In the genomic region with DNA sequence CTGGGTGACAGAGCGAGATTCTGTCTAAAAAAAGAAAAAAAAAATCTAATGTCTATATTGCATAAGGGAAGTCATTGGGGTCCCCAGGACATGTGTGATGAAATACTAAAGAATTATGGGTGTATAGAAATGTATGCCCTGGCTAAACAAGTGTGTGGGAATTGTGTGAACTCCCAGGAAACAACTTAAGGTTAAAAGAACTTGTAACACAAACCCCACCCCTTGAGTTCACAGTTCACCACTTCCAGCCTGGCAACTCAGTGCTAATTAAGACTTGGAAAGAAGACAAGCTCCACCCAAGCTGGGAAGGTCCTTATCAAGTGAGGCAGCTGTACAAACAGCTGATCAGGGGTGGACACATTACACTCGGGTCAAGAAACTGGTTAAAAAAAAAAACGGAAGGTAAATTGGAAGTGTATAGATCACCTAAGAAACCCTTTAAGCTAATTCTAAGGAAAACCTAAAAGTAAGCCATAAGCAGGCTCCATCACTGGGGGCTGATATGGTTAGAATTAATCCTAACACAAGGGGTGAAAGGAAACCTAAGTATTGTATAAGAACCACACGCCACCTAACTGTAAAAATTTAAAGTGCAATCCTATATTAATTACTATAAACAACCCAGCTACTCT, we compare ENCODE assay signal across 1 cellular context.
TF ChIP-seq lines count a peak whose summit lies in the region.

No MANE protein-coding gene starts in this region.

TF ChIP-seq in K562, 482 proteins besides CTCF, POLR2A, EP300 and RAD21 (continued from another document and continues in another):
- TF ChIP-seq HOXB6 (CRISPR knock-in tag; IDR thresholded peaks at IDR 0.05; ENCODE audit: borderline replicate concordance) (no peak), SMC3 (conservative IDR thresholded peaks at IDR 0.05; ENCODE audit: insufficient read depth, low read depth, low read length) (no peak), SMAD3 (CRISPR knock-in tag; conservative IDR thresholded peaks at IDR 0.05) (no peak), HDAC2 (IDR thresholded peaks at IDR 0.05) (peak; percentile 81), ZKSCAN1 (IDR thresholded peaks at IDR 0.05; ENCODE audit: low read depth, low read length) (peak; percentile 59), HDAC1 (IDR thresholded peaks at IDR 0.05) (peak in 1 of 2 experiments; percentile 92; a peak in 3 of 4 replicates), ZNF217 (CRISPR knock-in tag; IDR thresholded peaks at IDR 0.05) (no peak), POLR2AphosphoS2 (IDR thresholded peaks at IDR 0.05; ENCODE audit: low read length) (no peak), E2F3 (CRISPR knock-in tag; IDR thresholded peaks at IDR 0.05) (no peak), BRD9 (IDR thresholded peaks at IDR 0.05; ENCODE audit: low read depth, partially characterized antibody) (peak; percentile 32), CREB1 (IDR thresholded peaks at IDR 0.05) (no peak; the same call in 1 of the 2 replicates), CREB1 (CRISPR knock-in tag; IDR thresholded peaks at IDR 0.05) (no peak), POLR2G (IDR thresholded peaks at IDR 0.05; ENCODE audit: low read depth, low read length) (no peak), PPARD (CRISPR knock-in tag; IDR thresholded peaks at IDR 0.05) (no peak), LCOR (CRISPR knock-in tag; IDR thresholded peaks at IDR 0.05) (peak; percentile 58; the same call in 1 of the 2 replicates), TEAD4 (IDR thresholded peaks at IDR 0.05; ENCODE audit: low read length) (peak; percentile 90), TEAD4 (CRISPR knock-in tag; IDR thresholded peaks at IDR 0.05; ENCODE audit: borderline replicate concordance) (no peak), TRIM24 (IDR thresholded peaks at IDR 0.05) (peak; percentile 58 to 67; a peak in 3 of 4 replicates), TAL1 (IDR thresholded peaks at IDR 0.05) (peak; percentile 90), PTTG1 (tag; IDR thresholded peaks at IDR 0.05; ENCODE audit: low read depth) (no peak), MED1 (CRISPR knock-in tag; IDR thresholded peaks at IDR 0.05; ENCODE audit: borderline replicate concordance) (no peak), ZNF644 (tag; IDR thresholded peaks at IDR 0.05; ENCODE audit: low read depth) (no peak), RFX7 (CRISPR knock-in tag; IDR thresholded peaks at IDR 0.05) (no peak), NFXL1 (CRISPR knock-in tag; IDR thresholded peaks at IDR 0.05) (no peak), NCOA6 (IDR thresholded peaks at IDR 0.05) (no peak), ZNF140 (CRISPR knock-in tag; IDR thresholded peaks at IDR 0.05) (no peak), POLR2AphosphoS5 (IDR thresholded peaks at IDR 0.05; ENCODE audit: control insufficient read depth, insufficient read depth, low read depth, low read length) (peak; percentile 82), SRSF7 (optimal IDR thresholded peaks at IDR 0.05; ENCODE audit: low read depth, low read length) (no peak), EHMT2 (IDR thresholded peaks at IDR 0.05) (peak; percentile 43; the same call in 1 of the 2 replicates), CREM (IDR thresholded peaks at IDR 0.05; ENCODE audit: low read depth) (no peak), PURB (CRISPR knock-in tag; IDR thresholded peaks at IDR 0.05; ENCODE audit: low read depth) (no peak), ZNF143 (CRISPR knock-in tag; IDR thresholded peaks at IDR 0.05) (no peak), SMAD4 (CRISPR knock-in tag; conservative IDR thresholded peaks at IDR 0.05) (0 out of 2 replicates have a peak, but pooled peaks have one; percentile 45), GATA2 (CRISPR knock-in tag; IDR thresholded peaks at IDR 0.05) (peak; percentile 85), MTF1 (CRISPR knock-in tag; IDR thresholded peaks at IDR 0.05; ENCODE audit: borderline replicate concordance) (no peak), MAFG (tag; conservative IDR thresholded peaks at IDR 0.05) (no peak), NR3C1 (CRISPR knock-in tag; IDR thresholded peaks at IDR 0.05) (no peak), KDM1A (IDR thresholded peaks at IDR 0.05) (0 out of 4 replicates have a peak, but pooled peaks have one; percentile 22 to 30), NR2C2 (CRISPR knock-in tag; IDR thresholded peaks at IDR 0.05) (peak; percentile 78), NR2C2 (tag; IDR thresholded peaks at IDR 0.05) (peak; percentile 96), NUFIP1 (IDR thresholded peaks at IDR 0.05; ENCODE audit: partially characterized antibody) (no peak), MTA2 (IDR thresholded peaks at IDR 0.05; ENCODE audit: low read depth) (peak; percentile 90), ZNF668 (CRISPR knock-in tag; IDR thresholded peaks at IDR 0.05) (no peak), FOXM1 (IDR thresholded peaks at IDR 0.05; ENCODE audit: low read depth) (peak; percentile 71; the same call in 1 of the 2 replicates), FOXM1 (CRISPR knock-in tag; IDR thresholded peaks at IDR 0.05; ENCODE audit: low read depth) (no peak)
- TF ChIP-seq, protein P1, sequence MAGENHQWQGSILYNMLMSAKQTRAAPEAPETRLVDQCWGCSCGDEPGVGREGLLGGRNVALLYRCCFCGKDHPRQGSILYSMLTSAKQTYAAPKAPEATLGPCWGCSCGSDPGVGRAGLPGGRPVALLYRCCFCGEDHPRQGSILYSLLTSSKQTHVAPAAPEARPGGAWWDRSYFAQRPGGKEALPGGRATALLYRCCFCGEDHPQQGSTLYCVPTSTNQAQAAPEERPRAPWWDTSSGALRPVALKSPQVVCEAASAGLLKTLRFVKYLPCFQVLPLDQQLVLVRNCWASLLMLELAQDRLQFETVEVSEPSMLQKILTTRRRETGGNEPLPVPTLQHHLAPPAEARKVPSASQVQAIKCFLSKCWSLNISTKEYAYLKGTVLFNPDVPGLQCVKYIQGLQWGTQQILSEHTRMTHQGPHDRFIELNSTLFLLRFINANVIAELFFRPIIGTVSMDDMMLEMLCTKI (IDR thresholded peaks at IDR 0.05; ENCODE audit: partially characterized antibody) = no peak
- TF ChIP-seq, protein P2, sequence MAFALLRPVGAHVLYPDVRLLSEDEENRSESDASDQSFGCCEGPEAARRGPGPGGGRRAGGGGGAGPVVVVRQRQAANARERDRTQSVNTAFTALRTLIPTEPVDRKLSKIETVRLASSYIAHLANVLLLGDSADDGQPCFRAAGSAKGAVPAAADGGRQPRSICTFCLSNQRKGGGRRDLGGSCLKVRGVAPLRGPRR (CRISPR knock-in tag; IDR thresholded peaks at IDR 0.05) = no peak
- TF ChIP-seq, protein P3, sequence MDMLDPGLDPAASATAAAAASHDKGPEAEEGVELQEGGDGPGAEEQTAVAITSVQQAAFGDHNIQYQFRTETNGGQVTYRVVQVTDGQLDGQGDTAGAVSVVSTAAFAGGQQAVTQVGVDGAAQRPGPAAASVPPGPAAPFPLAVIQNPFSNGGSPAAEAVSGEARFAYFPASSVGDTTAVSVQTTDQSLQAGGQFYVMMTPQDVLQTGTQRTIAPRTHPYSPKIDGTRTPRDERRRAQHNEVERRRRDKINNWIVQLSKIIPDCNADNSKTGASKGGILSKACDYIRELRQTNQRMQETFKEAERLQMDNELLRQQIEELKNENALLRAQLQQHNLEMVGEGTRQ (CRISPR knock-in tag; IDR thresholded peaks at IDR 0.05) = no peak
- TF ChIP-seq, protein P4, sequence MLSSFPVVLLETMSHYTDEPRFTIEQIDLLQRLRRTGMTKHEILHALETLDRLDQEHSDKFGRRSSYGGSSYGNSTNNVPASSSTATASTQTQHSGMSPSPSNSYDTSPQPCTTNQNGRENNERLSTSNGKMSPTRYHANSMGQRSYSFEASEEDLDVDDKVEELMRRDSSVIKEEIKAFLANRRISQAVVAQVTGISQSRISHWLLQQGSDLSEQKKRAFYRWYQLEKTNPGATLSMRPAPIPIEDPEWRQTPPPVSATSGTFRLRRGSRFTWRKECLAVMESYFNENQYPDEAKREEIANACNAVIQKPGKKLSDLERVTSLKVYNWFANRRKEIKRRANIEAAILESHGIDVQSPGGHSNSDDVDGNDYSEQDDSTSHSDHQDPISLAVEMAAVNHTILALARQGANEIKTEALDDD (IDR thresholded peaks at IDR 0.05) = peak; percentile 92
- TF ChIP-seq, protein P5, sequence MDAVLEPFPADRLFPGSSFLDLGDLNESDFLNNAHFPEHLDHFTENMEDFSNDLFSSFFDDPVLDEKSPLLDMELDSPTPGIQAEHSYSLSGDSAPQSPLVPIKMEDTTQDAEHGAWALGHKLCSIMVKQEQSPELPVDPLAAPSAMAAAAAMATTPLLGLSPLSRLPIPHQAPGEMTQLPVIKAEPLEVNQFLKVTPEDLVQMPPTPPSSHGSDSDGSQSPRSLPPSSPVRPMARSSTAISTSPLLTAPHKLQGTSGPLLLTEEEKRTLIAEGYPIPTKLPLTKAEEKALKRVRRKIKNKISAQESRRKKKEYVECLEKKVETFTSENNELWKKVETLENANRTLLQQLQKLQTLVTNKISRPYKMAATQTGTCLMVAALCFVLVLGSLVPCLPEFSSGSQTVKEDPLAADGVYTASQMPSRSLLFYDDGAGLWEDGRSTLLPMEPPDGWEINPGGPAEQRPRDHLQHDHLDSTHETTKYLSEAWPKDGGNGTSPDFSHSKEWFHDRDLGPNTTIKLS (IDR thresholded peaks at IDR 0.05; ENCODE audit: borderline replicate concordance, low read depth) = peak; percentile 51; the same call in 1 of the 2 replicates
- TF ChIP-seq, protein P6, sequence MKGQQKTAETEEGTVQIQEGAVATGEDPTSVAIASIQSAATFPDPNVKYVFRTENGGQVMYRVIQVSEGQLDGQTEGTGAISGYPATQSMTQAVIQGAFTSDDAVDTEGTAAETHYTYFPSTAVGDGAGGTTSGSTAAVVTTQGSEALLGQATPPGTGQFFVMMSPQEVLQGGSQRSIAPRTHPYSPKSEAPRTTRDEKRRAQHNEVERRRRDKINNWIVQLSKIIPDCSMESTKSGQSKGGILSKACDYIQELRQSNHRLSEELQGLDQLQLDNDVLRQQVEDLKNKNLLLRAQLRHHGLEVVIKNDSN (CRISPR knock-in tag; IDR thresholded peaks at IDR 0.05) = no peak
- TF ChIP-seq, protein P7, sequence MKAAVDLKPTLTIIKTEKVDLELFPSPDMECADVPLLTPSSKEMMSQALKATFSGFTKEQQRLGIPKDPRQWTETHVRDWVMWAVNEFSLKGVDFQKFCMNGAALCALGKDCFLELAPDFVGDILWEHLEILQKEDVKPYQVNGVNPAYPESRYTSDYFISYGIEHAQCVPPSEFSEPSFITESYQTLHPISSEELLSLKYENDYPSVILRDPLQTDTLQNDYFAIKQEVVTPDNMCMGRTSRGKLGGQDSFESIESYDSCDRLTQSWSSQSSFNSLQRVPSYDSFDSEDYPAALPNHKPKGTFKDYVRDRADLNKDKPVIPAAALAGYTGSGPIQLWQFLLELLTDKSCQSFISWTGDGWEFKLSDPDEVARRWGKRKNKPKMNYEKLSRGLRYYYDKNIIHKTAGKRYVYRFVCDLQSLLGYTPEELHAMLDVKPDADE (conservative IDR thresholded peaks at IDR 0.05; ENCODE audit: control insufficient read depth, low read depth, low read length) = no peak
- TF ChIP-seq, protein P8, sequence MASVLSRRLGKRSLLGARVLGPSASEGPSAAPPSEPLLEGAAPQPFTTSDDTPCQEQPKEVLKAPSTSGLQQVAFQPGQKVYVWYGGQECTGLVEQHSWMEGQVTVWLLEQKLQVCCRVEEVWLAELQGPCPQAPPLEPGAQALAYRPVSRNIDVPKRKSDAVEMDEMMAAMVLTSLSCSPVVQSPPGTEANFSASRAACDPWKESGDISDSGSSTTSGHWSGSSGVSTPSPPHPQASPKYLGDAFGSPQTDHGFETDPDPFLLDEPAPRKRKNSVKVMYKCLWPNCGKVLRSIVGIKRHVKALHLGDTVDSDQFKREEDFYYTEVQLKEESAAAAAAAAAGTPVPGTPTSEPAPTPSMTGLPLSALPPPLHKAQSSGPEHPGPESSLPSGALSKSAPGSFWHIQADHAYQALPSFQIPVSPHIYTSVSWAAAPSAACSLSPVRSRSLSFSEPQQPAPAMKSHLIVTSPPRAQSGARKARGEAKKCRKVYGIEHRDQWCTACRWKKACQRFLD (CRISPR knock-in tag; IDR thresholded peaks at IDR 0.05) = no peak
- TF ChIP-seq, protein P9, sequence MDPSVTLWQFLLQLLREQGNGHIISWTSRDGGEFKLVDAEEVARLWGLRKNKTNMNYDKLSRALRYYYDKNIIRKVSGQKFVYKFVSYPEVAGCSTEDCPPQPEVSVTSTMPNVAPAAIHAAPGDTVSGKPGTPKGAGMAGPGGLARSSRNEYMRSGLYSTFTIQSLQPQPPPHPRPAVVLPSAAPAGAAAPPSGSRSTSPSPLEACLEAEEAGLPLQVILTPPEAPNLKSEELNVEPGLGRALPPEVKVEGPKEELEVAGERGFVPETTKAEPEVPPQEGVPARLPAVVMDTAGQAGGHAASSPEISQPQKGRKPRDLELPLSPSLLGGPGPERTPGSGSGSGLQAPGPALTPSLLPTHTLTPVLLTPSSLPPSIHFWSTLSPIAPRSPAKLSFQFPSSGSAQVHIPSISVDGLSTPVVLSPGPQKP (CRISPR knock-in tag; IDR thresholded peaks at IDR 0.05) = no peak
